Comparison of ENCODE assay signal across 31 cellular contexts in genomic region chr3:106265704-106266103, GRCh38.
"Had no signal": no experiment of that assay in that cellular context is flagged by ENCODE, and none has a peak within 500 bp of the region (broad histone marks: within the 10 kb centered on the region; RNA-seq: fewer than 3 reads in every experiment).

No MANE protein-coding gene starts in this region.

- H3K9me3 Mint-ChIP-seq: activated T-cell treated with anti-CD3 and anti-CD28 coated beads, Interleukin-2, amount 50 U/mL, for 4 hours; activated T-helper 17 cell treated with anti-CD3 and anti-CD28 coated beads, Interleukin-2, amount 50 U/mL, for 72 hours; central memory CD8-positive, alpha-beta T cell; endodermal cell; WTC11 had no signal

- H3K36me3 ChIP-seq: brain microvascular endothelial cell had no signal

- FAIRE-seq: astrocyte, bronchial epithelial cell, frontal cortex had no signal

- H3K27ac ChIP-seq: brain microvascular endothelial cell, coronary artery, dorsolateral prefrontal cortex, VCaP had no signal

- H3K27me3 ChIP-seq: brain microvascular endothelial cell, dorsolateral prefrontal cortex had no signal

- H3K4me3 ChIP-seq: coronary artery, dorsolateral prefrontal cortex had no signal

- H3K27ac Mint-ChIP-seq: activated CD8-positive, alpha-beta T cell treated with anti-CD3 and anti-CD28 coated beads for 36 hours; activated naive CD8-positive, alpha-beta T cell; activated T-helper 17 cell treated with anti-CD3 and anti-CD28 coated beads, Interleukin-2, amount 50 U/mL, for 72 hours; dendritic cell treated with granulocyte-macrophage colony-stimulating factor and Interleukin-4, amounts not matched to agents 40 ng/mL and 50 ng/mL, for 4 days; endodermal cell; WTC11 had no signal

- H3K4me3 Mint-ChIP-seq: activated CD8-positive, alpha-beta T cell treated with anti-CD3 and anti-CD28 coated beads for 36 hours; activated naive CD8-positive, alpha-beta T cell; activated T-cell treated with anti-CD3 and anti-CD28 coated beads, Interleukin-2, amount 50 U/mL, for 4 hours; activated T-helper 17 cell treated with anti-CD3 and anti-CD28 coated beads, Interleukin-2, amount 50 U/mL, for 72 hours; central memory CD8-positive, alpha-beta T cell; dendritic cell treated with granulocyte-macrophage colony-stimulating factor and Interleukin-4, amounts not matched to agents 40 ng/mL and 50 ng/mL, for 4 days; endodermal cell; WTC11 had no signal

- H3K36me3 Mint-ChIP-seq: activated naive CD8-positive, alpha-beta T cell; WTC11 had no signal

- DNase-seq: activated CD4-positive, alpha-beta T cell treated with anti-CD3 and anti-CD28 coated beads for 1 hour; activated CD4-positive, alpha-beta T cell treated with anti-CD3 and anti-CD28 coated beads for 4 hours; activated CD4-positive, alpha-beta T cell treated with anti-CD3 and anti-CD28 coated beads, Interleukin-2, amount 50 U/mL, for 1 hour; activated CD4-positive, alpha-beta T cell treated with anti-CD3 and anti-CD28 coated beads, Interleukin-2, amount 50 U/mL, for 48 hours; activated CD8-positive, alpha-beta memory T cell treated with anti-CD3 and anti-CD28 coated beads for 24 hours; activated CD8-positive, alpha-beta T cell treated with anti-CD3 and anti-CD28 coated beads for 36 hours; activated effector memory CD4-positive, alpha-beta T cell treated with Interleukin-2 at 50 U/mL for 16 hours; activated gamma-delta T cell treated with Interleukin-2 at 50 U/mL for 16 hours; activated naive CD4-positive, alpha-beta T cell treated with anti-CD3 and anti-CD28 coated beads, Interleukin-2, amount 50 U/mL, for 16 hours; activated naive CD4-positive, alpha-beta T cell treated with Interleukin-2 at 50 U/mL for 16 hours; activated T-cell treated with anti-CD3 and anti-CD28 coated beads, Interleukin-2, amount 50 U/mL, for 4 hours; amniotic stem cell; anterior cingulate cortex; brain microvascular endothelial cell; dorsolateral prefrontal cortex; effector memory CD4-positive, alpha-beta T cell; endodermal cell; foreskin fibroblast; head of caudate nucleus; hippocampal formation had no signal

- ATAC-seq: activated CD8-positive, alpha-beta T cell treated with anti-CD3 and anti-CD28 coated beads for 36 hours; activated T-cell treated with anti-CD3 and anti-CD28 coated beads, Interleukin-2, amount 50 U/mL, for 4 hours; activated T-helper 17 cell treated with anti-CD3 and anti-CD28 coated beads, Interleukin-2, amount 50 U/mL, for 72 hours; esophagus mucosa; WTC11 had no signal

- H3K27me3 Mint-ChIP-seq: activated CD8-positive, alpha-beta T cell treated with anti-CD3 and anti-CD28 coated beads for 36 hours; activated naive CD8-positive, alpha-beta T cell; activated T-helper 17 cell treated with anti-CD3 and anti-CD28 coated beads, Interleukin-2, amount 50 U/mL, for 72 hours; central memory CD8-positive, alpha-beta T cell; dendritic cell treated with granulocyte-macrophage colony-stimulating factor and Interleukin-4, amounts not matched to agents 40 ng/mL and 50 ng/mL, for 4 days had no signal

- H3K4me1 Mint-ChIP-seq: activated T-helper 17 cell treated with anti-CD3 and anti-CD28 coated beads, Interleukin-2, amount 50 U/mL, for 72 hours; central memory CD8-positive, alpha-beta T cell; endodermal cell; WTC11 had no signal
